11 cellular contexts compared by ENCODE assay signal in genomic region chr4:83618991-83619390, GRCh38.
DNase-seq lines count a peak whose midpoint lies in the region; ATAC-seq, FAIRE-seq and TF ChIP-seq lines count a peak whose summit lies in the region.
"Had no signal": no experiment of that assay in that cellular context is flagged by ENCODE, and none has a peak within 500 bp of the region (broad histone marks: within the 10 kb centered on the region; RNA-seq: fewer than 3 reads in every experiment).

No MANE protein-coding gene starts in this region.

- no peak for TF ChIP-seq POLR2A in A549 (IDR thresholded peaks at IDR 0.05; ENCODE audit: low read length)

- H3K4me1 ChIP-seq in A549 (peaks cover 18% of the 10 kb centered on the region), mammary epithelial cell (ENCODE audit: insufficient read depth, low read length) (peaks cover 23% of the 10 kb centered on the region)

- 60% methylated on average over 3 of the region's 3 CpGs for WGBS in A549 (ENCODE audit: missing lambda C conversion rate)
- WGBS in mammary epithelial cell (ENCODE audit: low coverage, missing lambda C conversion rate) = 50% methylated on average over 2 of the region's 3 CpGs

- no peaks in the 10 kb centered on the region for H3K36me3 ChIP-seq in mammary epithelial cell (ENCODE audit: insufficient read depth, low read length)

- peak overlapping the region; percentile 30 to 66; a peak in 4 of 6 replicates for H3K27ac ChIP-seq in A549
- peak overlapping the region; percentile 13 for H3K27ac ChIP-seq in mammary epithelial cell (ENCODE audit: insufficient read depth, low read depth, low read length)

- no peak for DNase-seq in A549 (ENCODE audit: low read depth in 1 of 2, low spot score in 1 of 2)
- DNase-seq in LHCN-M2 (ENCODE audit: low read depth) = peak; percentile 41
- DNase-seq in mammary epithelial cell = peak; percentile 72
- DNase-seq in lung microvascular endothelial cell (ENCODE audit: low read depth in 2 of 2) = peak; percentile 44 to 77
- no peak for DNase-seq in left lobe of liver (ENCODE audit: low spot score)
- no peak for DNase-seq in activated naive CD4-positive, alpha-beta T cell (lab: John Stamatoyannopoulos, UW)
- DNase-seq: activated CD8-positive, alpha-beta memory T cell treated with anti-CD3 and anti-CD28 coated beads, Interleukin-2, amount 10 ng/mL, durations not matched to agents 7 days and 5 days; effector memory CD8-positive, alpha-beta T cell; stimulated activated naive B cell treated with anti-CD40 and anti-IgM and Interleukin-4, amounts not matched to agents 10 μg/mL and 1 μg/mL and 100 μg/mL, for 72 hours had no signal

- H3K27me3 ChIP-seq in mammary epithelial cell (ENCODE audit: insufficient read depth, low read length) = no peaks in the 10 kb centered on the region

- no TSS peak for BruUV-seq in mammary epithelial cell (replicated peaks; lab: Mats Ljungman, UMichigan)

- dilution Hi-C loops in mammary epithelial cell (cut with HindIII; ENCODE audit: low sequenced_read_pairs) = no loop called here

- no peaks in the 10 kb centered on the region for H4K20me1 ChIP-seq in mammary epithelial cell (ENCODE audit: insufficient read depth, low read length)

- intact Hi-C loops in mammary epithelial cell (cut with micrococcal nuclease) = loop anchor here (5.0 kb wide), 1 partner anchor 82 kb away; the partner anchor contains the start of gene GPAT3

- no peak overlapping the region for H3K9ac ChIP-seq in mammary epithelial cell (ENCODE audit: insufficient read depth, low read length)

- POLR2A ChIA-PET in A549 (lab: Yijun Ruan, JAX) = interaction anchor here (0.8 kb wide), 1 partner anchor 83 kb away, joined by 3 read pairs; the partner anchor contains the start of gene GPAT3

- no peak for TF ChIP-seq RAD21 in A549 (conservative IDR thresholded peaks at IDR 0.05 in 1 of 2, IDR thresholded peaks at IDR 0.05 in 1 of 2)

- no peak for FAIRE-seq in A549 (lab: Jason Lieb, UNC)

- TF ChIP-seq EP300 in A549 (IDR thresholded peaks at IDR 0.05) = no peak

- no peaks in the 10 kb centered on the region for H3K79me2 ChIP-seq in mammary epithelial cell (ENCODE audit: insufficient read depth, low read length)

- TF ChIP-seq CTCF in A549 (IDR thresholded peaks at IDR 0.05) = no peak
- TF ChIP-seq CTCF in mammary epithelial cell (conservative IDR thresholded peaks at IDR 0.05 in 1 of 2, IDR thresholded peaks at IDR 0.05 in 1 of 2; ENCODE audit: extremely low read depth in 1 of 2, insufficient read depth in 1 of 2, low read depth in 1 of 2, low read length in 2 of 2) = no peak

- H2AFZ ChIP-seq in mammary epithelial cell (ENCODE audit: low read depth, low read length) = no peak overlapping the region

- peak overlapping the region; percentile 66 for H3K4me2 ChIP-seq in A549
- peak overlapping the region; percentile 72 for H3K4me2 ChIP-seq in mammary epithelial cell (ENCODE audit: insufficient read depth, low read depth, low read length)

- no peak overlapping the region for H3K4me3 ChIP-seq in A549
- no peak overlapping the region for H3K4me3 ChIP-seq in mammary epithelial cell (replicated peaks in 1 of 3; ENCODE audit: insufficient read depth in 1 of 3, low read depth in 2 of 3, low read length in 3 of 3)

- ATAC-seq in A549 = peak in 1 of 2 experiments; percentile 34; a peak in 1 of 6 replicates
- no peak for ATAC-seq in GM19455 (IDR thresholded peaks at IDR 0.05; ENCODE audit: unreplicated experiment)
- no peak for ATAC-seq in left lobe of liver
- ATAC-seq in GM19324 (IDR thresholded peaks at IDR 0.05; ENCODE audit: low FRiP score, unreplicated experiment) = no peak
- ATAC-seq: activated CD8-positive, alpha-beta memory T cell treated with anti-CD3 and anti-CD28 coated beads, Interleukin-2, amount 10 ng/mL, durations not matched to agents 7 days and 5 days; effector memory CD8-positive, alpha-beta T cell had no signal

- in situ Hi-C loops in mammary epithelial cell (cut with MboI; ENCODE audit: low sequenced_read_pairs in 2 of 2) = no loop called here

- CTCF ChIA-PET in A549 (lab: Yijun Ruan, JAX) (no interaction called here), mammary epithelial cell (lab: Charles Lee; ENCODE audit: low non-redundant PET) (no interaction called here)

- H3K9me3 ChIP-seq in A549 (peaks cover 33% of the 10 kb centered on the region; the same call in 2 of the 3 replicates), mammary epithelial cell (replicated peaks; ENCODE audit: insufficient read depth, low read length) (peaks cover 31% of the 10 kb centered on the region)

TF ChIP-seq in A549, 52 proteins besides CTCF, POLR2A, EP300 and RAD21:
- no peak for TF ChIP-seq MYC (IDR thresholded peaks at IDR 0.05; ENCODE audit: borderline replicate concordance, low read length)
- TF ChIP-seq NR3C1 (IDR thresholded peaks at IDR 0.05) = no peak
- no peak for TF ChIP-seq HEYL (CRISPR knock-in tag; IDR thresholded peaks at IDR 0.05)
- TF ChIP-seq ZC3H11A (IDR thresholded peaks at IDR 0.05) = no peak
- TF ChIP-seq ZSCAN20 (CRISPR knock-in tag; IDR thresholded peaks at IDR 0.05) = no peak
- no peak for TF ChIP-seq MAX (IDR thresholded peaks at IDR 0.05)
- no peak for TF ChIP-seq CHD4 (IDR thresholded peaks at IDR 0.05; ENCODE audit: borderline replicate concordance)
- no peak for TF ChIP-seq USF2 (IDR thresholded peaks at IDR 0.05)
- no peak for TF ChIP-seq SMC3 (IDR thresholded peaks at IDR 0.05)
- TF ChIP-seq EHMT2 (IDR thresholded peaks at IDR 0.05; ENCODE audit: low read depth) = no peak
- TF ChIP-seq ZFP36 (IDR thresholded peaks at IDR 0.05; ENCODE audit: borderline replicate concordance, partially characterized antibody) = no peak
- TF ChIP-seq E2F6 (IDR thresholded peaks at IDR 0.05; ENCODE audit: borderline replicate concordance, low read depth) = no peak
- TF ChIP-seq TP53 (CRISPR knock-in tag; IDR thresholded peaks at IDR 0.05) = no peak
- TF ChIP-seq RNF2 (IDR thresholded peaks at IDR 0.05; ENCODE audit: borderline replicate concordance, low read depth) = no peak
- TF ChIP-seq PBX3 (IDR thresholded peaks at IDR 0.05) = no peak
- no peak for TF ChIP-seq HOXB5 (CRISPR knock-in tag; IDR thresholded peaks at IDR 0.05)
- no peak for TF ChIP-seq HMGXB4 (CRISPR knock-in tag; IDR thresholded peaks at IDR 0.05; ENCODE audit: borderline replicate concordance)
- no peak for TF ChIP-seq MAFK (IDR thresholded peaks at IDR 0.05; ENCODE audit: partially characterized antibody)
- TF ChIP-seq, protein P1, sequence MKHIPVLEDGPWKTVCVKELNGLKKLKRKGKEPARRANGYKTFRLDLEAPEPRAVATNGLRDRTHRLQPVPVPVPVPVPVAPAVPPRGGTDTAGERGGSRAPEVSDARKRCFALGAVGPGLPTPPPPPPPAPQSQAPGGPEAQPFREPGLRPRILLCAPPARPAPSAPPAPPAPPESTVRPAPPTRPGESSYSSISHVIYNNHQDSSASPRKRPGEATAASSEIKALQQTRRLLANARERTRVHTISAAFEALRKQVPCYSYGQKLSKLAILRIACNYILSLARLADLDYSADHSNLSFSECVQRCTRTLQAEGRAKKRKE (CRISPR knock-in tag; IDR thresholded peaks at IDR 0.05; ENCODE audit: low read depth) = no peak

Comparison
In these comparisons a context has a peak if more than half of its experiments do, and no peak if none do; other contexts are left out.
1. DNase-seq: peak in LHCN-M2 (single experiment), mammary epithelial cell (single experiment) and lung microvascular endothelial cell (2 of 2); none in A549 (0 of 2), left lobe of liver (single experiment) and activated naive CD4-positive, alpha-beta T cell (0 of 4).